In the genomic region with DNA sequence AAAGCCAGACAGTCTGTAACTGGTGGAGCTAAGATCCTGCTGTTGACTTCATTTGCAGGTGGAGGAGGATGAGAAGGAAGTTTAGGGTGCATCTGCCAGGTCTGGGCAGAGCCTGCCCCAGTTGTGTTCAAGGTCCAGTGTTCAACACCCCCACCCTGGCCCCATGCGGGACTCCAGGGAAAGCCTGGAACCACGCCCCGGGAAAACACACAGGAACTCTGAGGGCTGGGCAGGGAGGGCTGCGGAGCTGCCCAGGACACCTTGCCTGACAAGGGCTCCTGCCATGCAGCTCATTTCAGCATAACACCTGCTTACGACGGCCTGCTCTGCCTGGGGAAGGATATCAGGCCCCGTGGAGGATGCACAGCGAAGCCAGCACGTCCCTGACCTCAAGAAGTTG, we compare ENCODE assay signal across 13 cellular contexts.
A peak's percentile ranks its signal among the peaks of the same experiment; 100 is the strongest.
DNase-seq lines count a peak whose midpoint lies in the region; TF ChIP-seq lines count a peak whose summit lies in the region.
"Had no signal": no experiment of that assay in that cellular context is flagged by ENCODE, and none has a peak within 500 bp of the region (broad histone marks: within the 10 kb centered on the region; RNA-seq: fewer than 3 reads in every experiment).

No MANE protein-coding gene starts in this region.

- DNase-seq in DMS53 (lab: John Stamatoyannopoulos, UW): peak; percentile 70
- DNase-seq in DMS53 treated with DMSO at 0.1 percent for 48 hours (lab: John Stamatoyannopoulos, UW; ENCODE audit: unreplicated experiment): no peak
- no peak for DNase-seq in esophagus squamous epithelium (lab: John Stamatoyannopoulos, UW)
- no peak for DNase-seq in nephron progenitor cell
- no peak for DNase-seq in tibial artery
- no peak for DNase-seq in NCI-H187 (lab: John Stamatoyannopoulos, UW)
- DNase-seq in T1000 (lab: John Stamatoyannopoulos, UW): no peak
- no peak for DNase-seq in GM19238 (ENCODE audit: insufficient read length, low spot score)
- DNase-seq: activated CD4-positive, alpha-beta T cell treated with anti-CD3 and anti-CD28 coated beads, Interleukin-2, amount 10 ng/mL, durations not matched to agents 7 days and 5 days; stimulated activated CD4-positive, alpha-beta T cell treated with anti-CD3 and anti-CD28 coated beads, Interleukin-2, amount 100 ng/mL, for 48 hours; stimulated activated naive CD8-positive, alpha-beta T cell treated with anti-CD3 and anti-CD28 coated beads, Interleukin-15, amount 100 ng/mL, for 72 hours had no signal

- peaks cover 23% of the 10 kb centered on the region for H3K27me3 Mint-ChIP-seq in nephron progenitor cell (ENCODE audit: low read depth, poor library complexity)

- intact Hi-C loops in esophagus squamous epithelium (cut with DNase I) (no loop called here), tibial artery (cut with DNase I; ENCODE audit: low total_unique reads) (no loop called here)

- no peaks in the 10 kb centered on the region for H3K9me3 ChIP-seq in esophagus squamous epithelium
- H3K9me3 ChIP-seq in tibial artery: no peaks in the 10 kb centered on the region

- H3K36me3 Mint-ChIP-seq in nephron progenitor cell (ENCODE audit: low read depth): no peaks in the 10 kb centered on the region

- TF ChIP-seq POLR2A in esophagus squamous epithelium (IDR thresholded peaks at IDR 0.05): no peak

- 70% methylated on average over 2 of the region's 9 CpGs; no CpG with 5 or more reads in 1 of the 2 donors for WGBS in esophagus squamous epithelium, 2 donors

- H3K4me3 ChIP-seq in esophagus squamous epithelium: peak overlapping the region in 3 of 4 donors; percentile 21 to 56 (median 30)
- peak overlapping the region; percentile 19 to 28 for H3K4me3 ChIP-seq in tibial artery

- H3K27ac ChIP-seq in esophagus squamous epithelium (peak overlapping the region in 2 of 4 donors; percentile 30 to 85), tibial artery (no peak overlapping the region)
- H3K27ac ChIP-seq: 22Rv1 had no signal

- peak overlapping the region; percentile 36 for H3K4me3 Mint-ChIP-seq in nephron progenitor cell
- H3K4me3 Mint-ChIP-seq: activated CD4-positive, alpha-beta T cell treated with anti-CD3 and anti-CD28 coated beads, Interleukin-2, amount 10 ng/mL, durations not matched to agents 7 days and 5 days; central memory CD8-positive, alpha-beta T cell; stimulated activated naive CD8-positive, alpha-beta T cell treated with anti-CD3 and anti-CD28 coated beads, Interleukin-15, amount 100 ng/mL, for 72 hours had no signal

- peaks cover 9 to 48% (median 19%) of the 10 kb centered on the region in 3 donors for H3K4me1 ChIP-seq in esophagus squamous epithelium
- peaks cover 0 to 13% (median 7%) of the 10 kb centered on the region in 4 donors for H3K4me1 ChIP-seq in tibial artery

- H3K36me3 ChIP-seq in esophagus squamous epithelium (no peaks in the 10 kb centered on the region), tibial artery (no peaks in the 10 kb centered on the region)

- peak overlapping the region; percentile 31 for H3K27ac Mint-ChIP-seq in nephron progenitor cell
- H3K27ac Mint-ChIP-seq: activated CD4-positive, alpha-beta T cell treated with anti-CD3 and anti-CD28 coated beads, Interleukin-2, amount 10 ng/mL, durations not matched to agents 7 days and 5 days had no signal

- TF ChIP-seq CTCF in esophagus squamous epithelium (IDR thresholded peaks at IDR 0.05): no peak
- no peak for TF ChIP-seq CTCF in nephron progenitor cell (IDR thresholded peaks at IDR 0.05)
- TF ChIP-seq CTCF in tibial artery (IDR thresholded peaks at IDR 0.05): no peak

- H3K9me3 Mint-ChIP-seq in nephron progenitor cell: peaks cover 12% of the 10 kb centered on the region
- H3K9me3 Mint-ChIP-seq: activated CD4-positive, alpha-beta T cell treated with anti-CD3 and anti-CD28 coated beads, Interleukin-2, amount 10 ng/mL, durations not matched to agents 7 days and 5 days; central memory CD8-positive, alpha-beta T cell had no signal

- H3K27me3 ChIP-seq in esophagus squamous epithelium (no peaks in the 10 kb centered on the region), tibial artery (peaks cover 0 to 4% of the 10 kb centered on the region in 2 donors)

- H3K4me1 Mint-ChIP-seq in nephron progenitor cell: peaks cover 26% of the 10 kb centered on the region
- H3K4me1 Mint-ChIP-seq: activated CD4-positive, alpha-beta T cell treated with anti-CD3 and anti-CD28 coated beads, Interleukin-2, amount 10 ng/mL, durations not matched to agents 7 days and 5 days; central memory CD8-positive, alpha-beta T cell had no signal
